In the genomic region with DNA sequence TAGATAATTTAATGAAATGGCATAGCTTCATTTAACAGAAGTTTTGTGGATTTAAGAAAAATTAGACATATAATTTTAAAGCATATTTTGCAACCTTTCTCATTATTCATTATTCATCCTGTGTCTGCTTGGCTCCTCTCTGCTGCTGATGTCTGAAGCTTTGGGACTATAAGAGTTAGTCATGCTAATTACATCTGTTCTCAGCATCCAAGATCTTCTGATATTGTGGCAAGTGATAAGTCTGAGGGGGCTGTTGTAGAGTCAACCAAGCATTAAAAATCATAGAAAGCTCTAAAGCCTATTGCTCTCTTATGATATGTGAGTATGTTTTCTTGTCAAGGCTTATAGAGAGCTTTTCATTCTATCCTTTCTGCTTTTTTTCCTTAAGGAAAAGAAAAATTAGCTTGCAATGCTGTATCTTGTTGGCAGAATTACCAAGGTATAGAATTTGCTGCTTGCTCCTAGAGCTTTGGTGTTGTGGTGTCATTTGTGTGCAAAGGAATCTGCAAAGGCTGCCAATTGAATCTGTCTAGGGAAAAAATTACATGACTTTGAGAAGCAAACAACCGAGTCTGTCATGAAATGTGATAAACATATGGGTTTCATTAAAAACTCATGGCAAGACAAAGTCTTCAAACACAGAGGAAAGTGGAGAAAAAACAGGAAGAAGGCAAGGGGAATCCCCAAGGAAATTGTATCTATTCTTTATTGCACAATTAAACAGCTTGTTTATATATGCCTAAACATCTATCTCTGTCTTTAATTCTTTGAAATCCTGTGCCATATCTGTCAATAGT, we compare ENCODE assay signal across 11 cellular contexts.
DNase-seq lines count a peak whose midpoint lies in the region; ATAC-seq and TF ChIP-seq lines count a peak whose summit lies in the region.
"Had no signal": no experiment of that assay in that cellular context is flagged by ENCODE, and none has a peak within 500 bp of the region (broad histone marks: within the 10 kb centered on the region; RNA-seq: fewer than 3 reads in every experiment).

No MANE protein-coding gene starts in this region.

- peak; percentile 78 for ATAC-seq in Right ventricle myocardium superior (ENCODE audit: poor library complexity)
- ATAC-seq in GM21526 (IDR thresholded peaks at IDR 0.05; ENCODE audit: low FRiP score, unreplicated experiment) = no peak
- ATAC-seq in HG02623 (IDR thresholded peaks at IDR 0.05; ENCODE audit: unreplicated experiment) = no peak

- H3K36me3 ChIP-seq in right atrium auricular region = no peaks in the 10 kb centered on the region
- H3K36me3 ChIP-seq: adrenal gland, thoracic aorta had no signal

- H3K9me3 ChIP-seq in right atrium auricular region = no peaks in the 10 kb centered on the region
- H3K9me3 ChIP-seq: A549, adrenal gland, thoracic aorta had no signal

- no peak overlapping the region for H3K4me3 ChIP-seq in right atrium auricular region
- H3K4me3 ChIP-seq: A549, adrenal gland, thoracic aorta had no signal

- DNase-seq in Right ventricle myocardium superior = no peak
- DNase-seq in right atrium auricular region (ENCODE audit: low spot score) = no peak
- peak; percentile 50 for DNase-seq in amniotic stem cell (lab: John Stamatoyannopoulos, UW)
- peak; percentile 9 for DNase-seq in hepatic stellate cell (ENCODE audit: low spot score)
- no peak for DNase-seq in posterior cingulate gyrus
- no peak for DNase-seq in GM19240 (ENCODE audit: insufficient read length, low spot score)
- DNase-seq: adrenal gland had no signal

- H3K4me1 ChIP-seq in right atrium auricular region = no peaks in the 10 kb centered on the region
- H3K4me1 ChIP-seq: A549, adrenal gland had no signal

- no peak for TF ChIP-seq CTCF in right atrium auricular region (IDR thresholded peaks at IDR 0.05)

- H3K27ac ChIP-seq in right atrium auricular region = no peak overlapping the region
- H3K27ac ChIP-seq: A549, adrenal gland, thoracic aorta had no signal

- H3K27me3 ChIP-seq in right atrium auricular region = no peaks in the 10 kb centered on the region
- H3K27me3 ChIP-seq: adrenal gland had no signal

- intact Hi-C loops in Right ventricle myocardium superior (cut with DNase I) (no loop called here), posterior cingulate gyrus (cut with DNase I) (loop anchor here (5.0 kb wide), 1 partner anchor 1156 kb away; no protein-coding TSS in a partner anchor)

Comparison
In these comparisons a context has a peak if more than half of its experiments do, and no peak if none do; other contexts are left out.
1. DNase-seq: peak in amniotic stem cell (single experiment) and hepatic stellate cell (single experiment); none in Right ventricle myocardium superior (single experiment), right atrium auricular region (single experiment), posterior cingulate gyrus (0 of 10) and GM19240 (single experiment).